Comparison of ENCODE assay signal across 8 cellular contexts in the genomic region with DNA sequence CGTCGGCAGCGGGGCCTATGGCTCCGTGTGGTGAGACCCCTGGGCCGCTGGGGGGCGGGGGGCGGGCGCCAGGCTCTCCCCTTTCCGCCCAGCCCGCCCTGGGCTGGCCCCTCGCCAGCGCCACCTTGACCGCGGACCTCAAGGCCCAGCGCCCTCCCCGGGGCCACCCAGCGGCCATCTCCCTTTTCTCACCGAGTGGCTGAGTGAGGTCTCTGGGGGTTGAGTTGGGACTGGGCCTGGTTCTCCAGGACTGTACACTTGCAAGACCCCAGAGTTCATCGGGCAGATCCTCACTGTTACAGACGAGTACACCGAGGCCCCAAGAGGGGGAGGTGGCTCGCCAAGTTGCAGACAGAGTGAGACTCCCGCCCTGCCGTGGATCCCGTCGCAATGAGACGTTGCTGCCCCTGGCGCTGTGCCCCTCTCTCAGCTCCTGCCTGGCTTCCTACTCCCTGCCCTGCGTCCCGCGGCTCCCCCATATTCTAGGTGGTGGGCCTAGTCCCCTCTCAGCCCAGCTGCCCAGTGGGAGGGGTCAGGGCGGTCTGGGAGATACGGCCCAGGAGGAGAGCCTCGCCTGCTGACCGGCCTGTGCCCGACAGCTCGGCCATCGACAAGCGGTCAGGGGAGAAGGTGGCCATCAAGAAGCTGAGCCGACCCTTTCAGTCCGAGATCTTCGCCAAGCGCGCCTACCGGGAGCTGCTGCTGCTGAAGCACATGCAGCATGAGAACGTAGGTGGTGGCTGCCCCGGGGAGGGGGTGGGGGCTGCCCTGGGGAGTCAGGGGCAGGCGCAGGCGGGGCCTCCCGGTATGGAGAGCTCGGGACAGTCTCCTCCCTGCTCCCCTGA. TPM values are rescaled to one million over a fixed set of nuclear protein-coding genes. Genes with fewer than 3 reads are reported as not detected.
DNase-seq lines count a peak whose midpoint lies in the region; ATAC-seq and TF ChIP-seq lines count a peak whose summit lies in the region.

No MANE protein-coding gene starts in this region.

- peak overlapping the region; percentile 91 for H3K4me2 ChIP-seq in mammary epithelial cell (ENCODE audit: insufficient read depth, low read depth, low read length)

- peak overlapping the region; percentile 83 for H2AFZ ChIP-seq in mammary epithelial cell (ENCODE audit: low read depth, low read length)

- intact Hi-C loops in mammary epithelial cell (cut with micrococcal nuclease) (loop anchor here (5.0 kb wide), 1 partner anchor 51 kb away; no protein-coding TSS in a partner anchor), lower leg skin (cut with DNase I; ENCODE audit: low total_unique reads) (loop anchor here (10.0 kb wide), 1 partner anchor 64 kb away; a partner anchor contains a TSS)

- no peaks in the 10 kb centered on the region for H3K27me3 ChIP-seq in mammary epithelial cell (ENCODE audit: insufficient read depth, low read length)

- H3K27ac ChIP-seq in mammary epithelial cell (ENCODE audit: insufficient read depth, low read depth, low read length) = no peak overlapping the region

- no peaks in the 10 kb centered on the region for H4K20me1 ChIP-seq in mammary epithelial cell (ENCODE audit: insufficient read depth, low read length)

- no TSS peak for BruUV-seq in mammary epithelial cell (replicated peaks; lab: Mats Ljungman, UMichigan)

- no peaks in the 10 kb centered on the region for H3K36me3 ChIP-seq in mammary epithelial cell (ENCODE audit: insufficient read depth, low read length)

- dilution Hi-C loops in mammary epithelial cell (cut with HindIII; ENCODE audit: low sequenced_read_pairs) = no loop called here

- 70% methylated on average over 8 of the region's 51 CpGs for WGBS in mammary epithelial cell (ENCODE audit: low coverage, missing lambda C conversion rate)
- WGBS in lower leg skin, 2 donors = 7 to 8% methylated on average over 15 to 22 of the region's 51 CpGs

- TF ChIP-seq CTCF in mammary epithelial cell (conservative IDR thresholded peaks at IDR 0.05 in 1 of 2, IDR thresholded peaks at IDR 0.05 in 1 of 2; ENCODE audit: extremely low read depth in 1 of 2, insufficient read depth in 1 of 2, low read depth in 1 of 2, low read length in 2 of 2) = peak in 1 of 2 donors; percentile 16
- TF ChIP-seq CTCF in lower leg skin (IDR thresholded peaks at IDR 0.05) = no peak

- CTCF ChIA-PET in mammary epithelial cell (lab: Charles Lee; ENCODE audit: low non-redundant PET) = no interaction called here

- TF ChIP-seq POLR2A in lower leg skin (IDR thresholded peaks at IDR 0.05) = no peak

- ATAC-seq in HG03064 (IDR thresholded peaks at IDR 0.05; ENCODE audit: low read depth, unreplicated experiment) = peak; percentile 6

- H3K4me1 ChIP-seq in mammary epithelial cell (ENCODE audit: insufficient read depth, low read length) = peaks cover 23% of the 10 kb centered on the region

- no peaks in the 10 kb centered on the region for H3K79me2 ChIP-seq in mammary epithelial cell (ENCODE audit: insufficient read depth, low read length)

- H3K4me3 ChIP-seq in mammary epithelial cell (replicated peaks in 1 of 3; ENCODE audit: insufficient read depth in 1 of 3, low read depth in 2 of 3, low read length in 3 of 3) (peak overlapping the region; percentile 25 to 52 (median 52)), lower leg skin (ENCODE audit: low read depth, poor library complexity, severe bottlenecking) (peak overlapping the region; percentile 8)

- in situ Hi-C loops in mammary epithelial cell (cut with MboI; ENCODE audit: low sequenced_read_pairs in 2 of 2) = no loop called here

- peak; percentile 41 for DNase-seq in GM03348 (ENCODE audit: low spot score)
- DNase-seq in T-helper 2 cell = peak in 4 of 5 experiments; percentile 41 to 72 (median 56)
- DNase-seq in mammary epithelial cell = no peak
- DNase-seq in lower leg skin (ENCODE audit: low spot score in 2 of 2) = peak in 1 of 2 donors; percentile 89
- DNase-seq in stimulated activated CD8-positive, alpha-beta memory T cell treated with anti-CD3 and anti-CD28 coated beads, Interleukin-7, amount 100 ng/mL, for 24 hours (ENCODE audit: low read depth) = peak; percentile 24
- no peak for DNase-seq in NCI-H1048 (lab: John Stamatoyannopoulos, UW)
- DNase-seq in SHP77 treated with DMSO at 0.1 percent for 48 hours (lab: John Stamatoyannopoulos, UW) = no peak

- no peaks in the 10 kb centered on the region for H3K9me3 ChIP-seq in mammary epithelial cell (replicated peaks; ENCODE audit: insufficient read depth, low read length)

- no peak overlapping the region for H3K9ac ChIP-seq in mammary epithelial cell (ENCODE audit: insufficient read depth, low read length)

RNA-seq across cellular contexts. Expression of a gene that starts 0.6 kb away (rescaled TPM):
- total RNA-seq in mammary epithelial cell (10 to 100 TPM; 11.8 to 11.9 TPM), lower leg skin (100 to 1,000 TPM in 3 of 4 donors, 10 to 100 TPM in 1; 94.4 to 125 (median 116) TPM)
- polyA plus RNA-seq in mammary epithelial cell = 23.6 TPM
- 37.9 TPM for polyA minus RNA-seq in mammary epithelial cell

Comparison
In these comparisons a context has a peak if more than half of its experiments do, and no peak if none do; other contexts are left out.
1. DNase-seq: peak in GM03348 (single experiment), T-helper 2 cell (4 of 5) and stimulated activated CD8-positive, alpha-beta memory T cell treated with anti-CD3 and anti-CD28 coated beads, Interleukin-7, amount 100 ng/mL, for 24 hours (single experiment); none in mammary epithelial cell (single experiment), NCI-H1048 (single experiment) and SHP77 treated with DMSO at 0.1 percent for 48 hours (single experiment).
2. RNA of a gene that starts 0.6 kb away (total RNA-seq): 94.4 to 125 TPM in lower leg skin; 11.8 to 11.9 TPM in mammary epithelial cell; every median in the first group is over 4 times any median in the second.